Comparison of ENCODE assay signal across 17 cellular contexts in the genomic region with DNA sequence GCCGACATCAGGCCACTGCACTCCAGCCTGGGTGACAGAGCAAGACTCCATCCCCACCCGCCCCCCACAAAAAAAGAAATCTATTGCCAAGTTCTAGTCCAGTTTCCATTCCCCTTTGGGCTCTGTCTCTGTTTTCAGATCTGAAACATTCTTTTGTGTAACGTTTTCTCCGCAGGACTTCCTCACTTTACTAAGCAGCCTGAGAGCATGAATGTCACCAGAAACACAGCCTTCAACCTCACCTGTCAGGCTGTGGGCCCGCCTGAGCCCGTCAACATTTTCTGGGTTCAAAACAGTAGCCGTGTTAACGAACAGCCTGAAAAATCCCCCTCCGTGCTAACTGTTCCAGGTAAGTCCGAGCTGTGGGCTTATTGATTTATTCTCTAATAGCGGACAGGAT. TPM values are rescaled to one million over a fixed set of nuclear protein-coding genes. Genes with fewer than 3 reads are reported as not detected.
A peak's percentile ranks its signal among the peaks of the same experiment; 100 is the strongest.
DNase-seq lines count a peak whose midpoint lies in the region; ATAC-seq, FAIRE-seq and TF ChIP-seq lines count a peak whose summit lies in the region.
"Had no signal": no experiment of that assay in that cellular context is flagged by ENCODE, and none has a peak within 500 bp of the region (broad histone marks: within the 10 kb centered on the region; RNA-seq: fewer than 3 reads in every experiment).

No MANE protein-coding gene starts in this region.

- H3K27me3 ChIP-seq in Caco-2 (replicated peaks; ENCODE audit: control insufficient read depth, insufficient read depth, low read length), result no peaks in the 10 kb centered on the region
- no peaks in the 10 kb centered on the region for H3K27me3 ChIP-seq in left lung
- H3K27me3 ChIP-seq in stomach, result no peaks in the 10 kb centered on the region

- intact Hi-C loops in Caco-2 (cut with micrococcal nuclease; ENCODE audit: unreplicated experiment) (loop anchor here (2.0 kb wide), 1 partner anchor 108 kb away; a partner anchor contains a TSS), left lung (cut with DNase I) (no loop called here), stomach (cut with DNase I; ENCODE audit: low total_unique reads) (no loop called here), head of caudate nucleus (cut with DNase I) (no loop called here)

- TF ChIP-seq CTCF in Caco-2 (IDR thresholded peaks at IDR 0.05; ENCODE audit: insufficient read depth in 1 of 2, low read depth in 1 of 2, low read length in 1 of 2, severe bottlenecking in 1 of 2, unreplicated experiment in 1 of 2), result no peak
- TF ChIP-seq CTCF in left lung (IDR thresholded peaks at IDR 0.05), result no peak
- TF ChIP-seq CTCF in stomach (IDR thresholded peaks at IDR 0.05), result no peak

- BruUV-seq in Caco-2 (replicated peaks; lab: Mats Ljungman, UMichigan), result no TSS peak

- no peak for TF ChIP-seq EP300 in stomach (IDR thresholded peaks at IDR 0.05)

- peak overlapping the region; percentile 84 for H3K27ac ChIP-seq in angular gyrus (ENCODE audit: low read depth, low read length)
- H3K27ac ChIP-seq in left lung, result peak overlapping the region; percentile 50 to 54
- H3K27ac ChIP-seq in stomach, result peak overlapping the region; percentile 73 to 83 (median 81)
- H3K27ac ChIP-seq: HL-60 had no signal

- H3K27me3 Mint-ChIP-seq in Caco-2 (ENCODE audit: insufficient read depth, unreplicated experiment), result no peaks in the 10 kb centered on the region

- H3K9me3 ChIP-seq in Caco-2, result no peaks in the 10 kb centered on the region
- no peaks in the 10 kb centered on the region for H3K9me3 ChIP-seq in left lung
- H3K9me3 ChIP-seq in stomach, result no peaks in the 10 kb centered on the region

- H3K9me3 Mint-ChIP-seq in Caco-2 (ENCODE audit: unreplicated experiment), result no peaks in the 10 kb centered on the region
- H3K9me3 Mint-ChIP-seq: CD8-positive, alpha-beta T cell had no signal

- ATAC-seq in left lung, result no peak
- no peak for ATAC-seq in GM18520 (IDR thresholded peaks at IDR 0.05; ENCODE audit: unreplicated experiment)
- ATAC-seq: CD8-positive, alpha-beta T cell had no signal

- H3K4me3 ChIP-seq in Caco-2 (ENCODE audit: low read depth, low read length), result no peak overlapping the region
- no peak overlapping the region for H3K4me3 ChIP-seq in left lung
- no peak overlapping the region for H3K4me3 ChIP-seq in stomach

- CTCF ChIA-PET in Caco-2 (lab: Charles Lee), result interaction anchor here (1.1 kb wide), 1 partner anchor 100 kb away, joined by 5 read pairs; no protein-coding TSS in a partner anchor

- 80 to 87% (median 84%) methylated on average over 11 of the region's 11 CpGs for WGBS in stomach, 5 donors

- peaks cover 54% of the 10 kb centered on the region for H3K36me3 Mint-ChIP-seq in Caco-2 (ENCODE audit: insufficient read depth, unreplicated experiment)
- H3K36me3 Mint-ChIP-seq: CD8-positive, alpha-beta T cell had no signal

- DNase-seq in Caco-2 (no peak), left lung (no peak), stomach (no peak), head of caudate nucleus (no peak), DMS153 (lab: John Stamatoyannopoulos, UW) (no peak), H54 (ENCODE audit: insufficient read length, low spot score) (no peak)
- DNase-seq: activated gamma-delta T cell; CD8-positive, alpha-beta T cell; DND-41; kidney; NCI-H1092; NCI-H2107; stimulated activated naive CD4-positive, alpha-beta T cell had no signal

- FAIRE-seq in H54 (lab: Jason Lieb, UNC), result no peak
- FAIRE-seq: GM18507, kidney had no signal

- H3K27ac Mint-ChIP-seq in Caco-2 (ENCODE audit: unreplicated experiment), result peak overlapping the region; percentile 73
- H3K27ac Mint-ChIP-seq: CD8-positive, alpha-beta T cell had no signal

- H3K4me1 ChIP-seq in Caco-2, result peaks cover 38% of the 10 kb centered on the region
- H3K4me1 ChIP-seq in left lung, result peaks cover 8 to 15% of the 10 kb centered on the region in 2 donors
- peaks cover 22 to 35% (median 29%) of the 10 kb centered on the region in 4 donors for H3K4me1 ChIP-seq in stomach

- POLR2A ChIA-PET in Caco-2 (lab: Charles Lee), result interaction anchor here (1.2 kb wide), 1 partner anchor 39 kb away, joined by 3 read pairs; no protein-coding TSS in a partner anchor

- peaks cover 51% of the 10 kb centered on the region for H3K4me1 Mint-ChIP-seq in Caco-2 (ENCODE audit: low read depth, unreplicated experiment)

- TF ChIP-seq POLR2A in stomach (IDR thresholded peaks at IDR 0.05), result no peak
- TF ChIP-seq POLR2A in H54 (IDR thresholded peaks at IDR 0.05; ENCODE audit: low read depth, low read length), result no peak

- H3K4me3 Mint-ChIP-seq in Caco-2 (ENCODE audit: unreplicated experiment), result peak overlapping the region; percentile 66
- H3K4me3 Mint-ChIP-seq: CD8-positive, alpha-beta T cell had no signal

- H3K36me3 ChIP-seq in Caco-2 (ENCODE audit: control insufficient read depth, insufficient read depth, low read length), result peaks cover 7% of the 10 kb centered on the region
- peaks cover 0 to 60% of the 10 kb centered on the region in 2 donors for H3K36me3 ChIP-seq in left lung
- H3K36me3 ChIP-seq in stomach, result peaks cover 3 to 27% (median 17%) of the 10 kb centered on the region in 4 donors

RNA-seq across cellular contexts. Expression of a gene that starts 48.8 kb away (rescaled TPM):
- 39.2 and 42.6 TPM in 2 replicates for total RNA-seq in Caco-2 (2022)
- 10 to 100 TPM; 21.5 to 42.8 TPM for total RNA-seq in left lung
- 10 to 100 TPM in 4 of 5 donors, 1 to 10 TPM in 1; 6.1 to 21.8 (median 17.4) TPM for total RNA-seq in stomach
- polyA plus RNA-seq in stomach, result 1 to 10 TPM; 3.9 to 5.7 (median 5.3) TPM
